ENCODE assay signal across 8 cellular contexts in the genomic region with DNA sequence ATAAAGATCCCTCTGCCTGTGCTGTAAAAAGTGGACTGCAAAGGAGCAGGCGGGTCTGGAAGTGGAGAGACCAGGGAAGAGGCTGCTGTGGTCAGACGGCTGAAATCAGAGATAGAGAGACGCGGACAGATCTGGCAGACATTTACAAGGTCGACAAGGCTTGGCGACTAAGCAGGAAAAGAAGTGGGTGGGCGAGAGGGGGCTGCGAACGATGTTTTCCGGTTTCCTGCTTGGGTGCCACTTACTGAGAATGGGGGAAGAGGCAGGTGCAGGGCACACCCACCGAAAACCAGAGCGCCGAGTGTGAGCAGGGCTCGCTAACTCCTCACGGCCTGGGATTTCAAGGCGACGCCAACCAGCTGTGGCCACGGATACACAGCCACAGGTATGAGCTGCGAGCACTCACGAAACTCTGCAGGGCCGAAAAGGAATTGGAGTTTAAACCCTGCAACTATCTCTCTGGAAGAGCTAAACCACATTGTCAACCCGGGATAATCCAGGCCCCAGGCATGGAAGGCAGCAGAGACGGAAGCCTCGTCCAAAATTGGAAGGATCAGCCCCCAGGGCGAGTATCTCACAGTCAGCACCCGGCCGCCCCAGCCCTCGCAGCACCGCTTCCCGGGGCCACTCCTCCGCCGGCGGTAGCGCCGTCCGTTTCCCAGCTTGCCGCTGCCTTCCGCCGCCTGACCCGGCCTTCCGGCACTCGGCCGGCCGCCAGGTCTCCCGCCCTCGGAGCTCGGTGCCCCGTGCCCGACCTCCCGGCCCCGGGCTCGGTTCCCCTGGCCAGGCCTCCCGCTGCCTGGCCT. TPM values are rescaled to one million over a fixed set of nuclear protein-coding genes. Genes with fewer than 3 reads are reported as not detected.
DNase-seq lines count a peak whose midpoint lies in the region; ATAC-seq, FAIRE-seq and TF ChIP-seq lines count a peak whose summit lies in the region.

No MANE protein-coding gene starts in this region.

- ATAC-seq in GM21367 (IDR thresholded peaks at IDR 0.05; ENCODE audit: unreplicated experiment) (peak; percentile 24), activated B cell treated with CpG ODN at 0.5 μM for 24 hours (ENCODE audit: low read depth) (peak; percentile 1)
- peak; percentile 19 for ATAC-seq in central memory CD8-positive, alpha-beta T cell (replicated peaks; ENCODE audit: extremely low read depth, poor library complexity, severe bottlenecking)

- H3K36me3 ChIP-seq in HUES6 (ENCODE audit: control insufficient read depth, insufficient read depth, low read length): peaks cover 20% of the 10 kb centered on the region
- H3K36me3 ChIP-seq in keratinocyte (ENCODE audit: control insufficient read depth in 2 of 2, extremely low read depth in 1 of 2, insufficient read depth in 2 of 2, low read length in 2 of 2): peaks cover 0 to 8% of the 10 kb centered on the region in 2 experiments

- no peaks in the 10 kb centered on the region for H4K20me1 ChIP-seq in keratinocyte (ENCODE audit: control insufficient read depth, extremely low read depth, insufficient read depth, low read length)

- peaks cover 19% of the 10 kb centered on the region for H3K4me1 Mint-ChIP-seq in Calu3 (ENCODE audit: low read depth, unreplicated experiment)
- H3K4me1 Mint-ChIP-seq in activated B cell treated with CpG ODN at 0.5 μM for 24 hours: peaks cover 47% of the 10 kb centered on the region
- H3K4me1 Mint-ChIP-seq in central memory CD8-positive, alpha-beta T cell: peaks cover 58% of the 10 kb centered on the region

- H3K27ac ChIP-seq in HUES6 (ENCODE audit: low read depth, low read length): peak overlapping the region; percentile 89; the same call in 1 of the 2 replicates
- H3K27ac ChIP-seq in keratinocyte (ENCODE audit: control insufficient read depth, insufficient read depth, low read length): peak overlapping the region; percentile 81

- dilution Hi-C loops in keratinocyte (cut with MboI; ENCODE audit: extremely low pct_ligation_motif_present, low sequenced_read_pairs): no loop called here

- TF ChIP-seq CTCF in Calu3 (IDR thresholded peaks at IDR 0.05; ENCODE audit: unreplicated experiment) (no peak), activated B cell treated with CpG ODN at 0.5 μM for 24 hours (IDR thresholded peaks at IDR 0.05) (no peak), keratinocyte (optimal IDR thresholded peaks at IDR 0.05 in 1 of 3, IDR thresholded peaks at IDR 0.05 in 1 of 3, conservative IDR thresholded peaks at IDR 0.05 in 1 of 3; ENCODE audit: extremely low read depth in 1 of 3, insufficient read depth in 2 of 3, low read length in 3 of 3) (no peak)

- FAIRE-seq in keratinocyte (lab: Jason Lieb, UNC): peak; percentile 20

- DNase-seq in Calu3 (peak; percentile 39), activated B cell treated with CpG ODN at 0.5 μM for 24 hours (peak; percentile 37), keratinocyte (ENCODE audit: low read depth, low spot score) (no peak), HuH-7 (ENCODE audit: low spot score) (no peak)
- DNase-seq in central memory CD8-positive, alpha-beta T cell (ENCODE audit: low spot score in 2 of 2): peak in 1 of 2 donors; percentile 25
- DNase-seq in stimulated activated CD4-positive, alpha-beta T cell treated with anti-CD3 and anti-CD28 coated beads, Interleukin-12 subunit alpha, Interleukin-12 subunit beta, amount 100 ng/mL, for 24 hours (ENCODE audit: low read depth in 2 of 2): peak; percentile 16 to 32

- POLR2A ChIA-PET in activated B cell treated with CpG ODN at 0.5 μM for 24 hours (lab: Charles Lee): interaction anchor here (0.5 to 3.2 kb wide), 17 partner anchors 67 to 1730 kb away, joined by 3 to 26 read pairs (median 4); a partner anchor contains a TSS

- H3K4me2 ChIP-seq in keratinocyte (ENCODE audit: control insufficient read depth, extremely low read depth, insufficient read depth, low read depth, low read length): peak overlapping the region; percentile 77

- H3K27me3 ChIP-seq in HUES6 (ENCODE audit: control insufficient read depth, insufficient read depth, low read length): no peaks in the 10 kb centered on the region
- no peaks in the 10 kb centered on the region for H3K27me3 ChIP-seq in keratinocyte (ENCODE audit: control insufficient read depth, extremely low read depth, insufficient read depth, low read length)

- H3K9me3 Mint-ChIP-seq in Calu3 (ENCODE audit: low read depth, unreplicated experiment): no peaks in the 10 kb centered on the region
- H3K9me3 Mint-ChIP-seq in activated B cell treated with CpG ODN at 0.5 μM for 24 hours: no peaks in the 10 kb centered on the region
- H3K9me3 Mint-ChIP-seq in central memory CD8-positive, alpha-beta T cell: no peaks in the 10 kb centered on the region

- H3K36me3 Mint-ChIP-seq in Calu3 (ENCODE audit: insufficient read depth, unreplicated experiment) (peaks cover 29% of the 10 kb centered on the region), activated B cell treated with CpG ODN at 0.5 μM for 24 hours (ENCODE audit: low read depth) (peaks cover 30% of the 10 kb centered on the region)
- peaks cover 22% of the 10 kb centered on the region for H3K36me3 Mint-ChIP-seq in central memory CD8-positive, alpha-beta T cell (ENCODE audit: insufficient read depth)

- H3K4me3 ChIP-seq in HUES6 (ENCODE audit: low read depth, low read length): peak overlapping the region; percentile 81
- peak overlapping the region; percentile 58 to 89 (median 89) for H3K4me3 ChIP-seq in keratinocyte (ENCODE audit: control insufficient read depth in 2 of 3, extremely low read depth in 1 of 3, insufficient read depth in 2 of 3, low read depth in 1 of 3, low read length in 3 of 3)

- CTCF ChIA-PET in Calu3 (lab: Charles Lee): no interaction called here
- CTCF ChIA-PET in activated B cell treated with CpG ODN at 0.5 μM for 24 hours (lab: Charles Lee): interaction anchor here (1.0 to 2.3 kb wide), 3 partner anchors 85 to 384 kb away, joined by 3 to 13 read pairs (median 4); a partner anchor contains a TSS

- H2AFZ ChIP-seq in keratinocyte (ENCODE audit: control insufficient read depth, low read length): peak overlapping the region; percentile 47

- H3K4me3 Mint-ChIP-seq in Calu3 (ENCODE audit: low read depth, unreplicated experiment) (peak overlapping the region; percentile 73), activated B cell treated with CpG ODN at 0.5 μM for 24 hours (peak overlapping the region; percentile 93)
- H3K4me3 Mint-ChIP-seq in central memory CD8-positive, alpha-beta T cell: peak overlapping the region; percentile 95

- H3K9ac ChIP-seq in HUES6 (ENCODE audit: low read length) (peak overlapping the region; percentile 86), keratinocyte (ENCODE audit: control insufficient read depth, extremely low read depth, insufficient read depth, low read length) (peak overlapping the region; percentile 86)

- H3K27me3 Mint-ChIP-seq in Calu3 (ENCODE audit: unreplicated experiment) (no peaks in the 10 kb centered on the region), activated B cell treated with CpG ODN at 0.5 μM for 24 hours (no peaks in the 10 kb centered on the region)
- H3K27me3 Mint-ChIP-seq in central memory CD8-positive, alpha-beta T cell: no peaks in the 10 kb centered on the region

- H3K9me3 ChIP-seq in HUES6 (ENCODE audit: control insufficient read depth, insufficient read depth, low read depth, low read length) (no peaks in the 10 kb centered on the region), keratinocyte (ENCODE audit: control insufficient read depth, low read depth, low read length) (no peaks in the 10 kb centered on the region)

- no TSS peak for BruUV-seq in Calu3 (replicated peaks; lab: Mats Ljungman, UMichigan)

- peaks cover 58% of the 10 kb centered on the region for H3K4me1 ChIP-seq in HUES6 (ENCODE audit: control insufficient read depth, insufficient read depth, low read length)
- H3K4me1 ChIP-seq in keratinocyte (ENCODE audit: control insufficient read depth, extremely low read depth, insufficient read depth, low read length): peaks cover 14% of the 10 kb centered on the region

- no peaks in the 10 kb centered on the region for H3K9me1 ChIP-seq in keratinocyte (ENCODE audit: control insufficient read depth, extremely low read depth, insufficient read depth, low read length)

- H3K27ac Mint-ChIP-seq in Calu3 (ENCODE audit: unreplicated experiment) (peak overlapping the region; percentile 77), activated B cell treated with CpG ODN at 0.5 μM for 24 hours (peak overlapping the region; percentile 88)
- H3K27ac Mint-ChIP-seq in central memory CD8-positive, alpha-beta T cell (ENCODE audit: low read depth): peak overlapping the region; percentile 94

- peaks cover 57% of the 10 kb centered on the region for H3K79me2 ChIP-seq in keratinocyte (ENCODE audit: control insufficient read depth, insufficient read depth, low read length)

- intact Hi-C loops in Calu3 (cut with micrococcal nuclease; ENCODE audit: unreplicated experiment) (loop anchor here (5.0 kb wide), 1 partner anchor 381 kb away; no protein-coding TSS in a partner anchor), activated B cell treated with CpG ODN at 0.5 μM for 24 hours (cut with micrococcal nuclease) (loop anchor here (1.0 to 10.0 kb wide), 17 partner anchors 86 to 1206 kb away; a partner anchor contains a TSS)

RNA-seq across cellular contexts. Expression of a gene that starts 0.8 kb away (rescaled TPM):
- total RNA-seq in Calu3 (2022) (21.8 and 22.2 TPM in 2 replicates), activated B cell treated with CpG ODN at 0.5 μM for 24 hours (24.0 and 24.9 TPM in 2 replicates)
- 30.4 to 51.1 TPM (median 36.1 TPM) in 3 replicates for polyA plus RNA-seq in keratinocyte
- polyA plus RNA-seq in keratinocyte (2011; ENCODE audit: low read depth): 24.2 TPM
- 22.5 and 38.1 TPM in 2 replicates for polyA plus RNA-seq in keratinocyte (2011; cell fraction: cytosol; rRNA removed)
- polyA plus RNA-seq in keratinocyte (2011; cell fraction: nucleus; rRNA removed): 29.8 and 43.8 TPM in 2 replicates
- 24.0 and 32.5 TPM in 2 replicates for polyA plus RNA-seq in keratinocyte (2012; ENCODE audit: low replicate concordance)
- 11.1 to 18.7 TPM (median 11.6 TPM) in 3 replicates for polyA minus RNA-seq in keratinocyte
- 18.6 TPM for polyA minus RNA-seq in keratinocyte (2011; cell fraction: cytosol; rRNA and poly(A)+ RNA removed)
- polyA minus RNA-seq in keratinocyte (2011; cell fraction: nucleus; rRNA and poly(A)+ RNA removed): 11.1 and 19.9 TPM in 2 replicates

RNA-seq across cellular contexts. Expression of a gene that starts 1.1 kb away (rescaled TPM):
- 12.7 and 16.0 TPM in 2 replicates for total RNA-seq in Calu3 (2022)
- 9.1 and 11.6 TPM in 2 replicates for total RNA-seq in activated B cell treated with CpG ODN at 0.5 μM for 24 hours
- polyA plus RNA-seq in keratinocyte: 9.1 to 22.8 TPM (median 11.2 TPM) in 3 replicates
- polyA plus RNA-seq in keratinocyte (2011; ENCODE audit: low read depth): 11.8 TPM
- polyA plus RNA-seq in keratinocyte (2011; cell fraction: cytosol; rRNA removed): 7.1 and 13.9 TPM in 2 replicates
- 11.5 and 15.4 TPM in 2 replicates for polyA plus RNA-seq in keratinocyte (2011; cell fraction: nucleus; rRNA removed)
- 4.0 and 10.5 TPM in 2 replicates for polyA plus RNA-seq in keratinocyte (2012; ENCODE audit: low replicate concordance)
- 1.9 to 2.5 TPM in 2 of 3 replicates, not detected in the other for polyA minus RNA-seq in keratinocyte
- 5.9 TPM for polyA minus RNA-seq in keratinocyte (2011; cell fraction: cytosol; rRNA and poly(A)+ RNA removed)
- 3.0 and 5.2 TPM in 2 replicates for polyA minus RNA-seq in keratinocyte (2011; cell fraction: nucleus; rRNA and poly(A)+ RNA removed)

Comparison
In these comparisons a context has a peak if more than half of its experiments do, and no peak if none do; other contexts are left out.
1. DNase-seq: peak in Calu3 (single experiment), activated B cell treated with CpG ODN at 0.5 μM for 24 hours (single experiment) and stimulated activated CD4-positive, alpha-beta T cell treated with anti-CD3 and anti-CD28 coated beads, Interleukin-12 subunit alpha, Interleukin-12 subunit beta, amount 100 ng/mL, for 24 hours (2 of 2); none in keratinocyte (single experiment) and HuH-7 (single experiment).
2. Peak in every context shown above with its lines, with median percentiles within 50 percentile points of each other: H3K27ac Mint-ChIP-seq, H3K4me3 Mint-ChIP-seq and ATAC-seq.